ENCODE assay signal across 11 cellular contexts in the genomic region with DNA sequence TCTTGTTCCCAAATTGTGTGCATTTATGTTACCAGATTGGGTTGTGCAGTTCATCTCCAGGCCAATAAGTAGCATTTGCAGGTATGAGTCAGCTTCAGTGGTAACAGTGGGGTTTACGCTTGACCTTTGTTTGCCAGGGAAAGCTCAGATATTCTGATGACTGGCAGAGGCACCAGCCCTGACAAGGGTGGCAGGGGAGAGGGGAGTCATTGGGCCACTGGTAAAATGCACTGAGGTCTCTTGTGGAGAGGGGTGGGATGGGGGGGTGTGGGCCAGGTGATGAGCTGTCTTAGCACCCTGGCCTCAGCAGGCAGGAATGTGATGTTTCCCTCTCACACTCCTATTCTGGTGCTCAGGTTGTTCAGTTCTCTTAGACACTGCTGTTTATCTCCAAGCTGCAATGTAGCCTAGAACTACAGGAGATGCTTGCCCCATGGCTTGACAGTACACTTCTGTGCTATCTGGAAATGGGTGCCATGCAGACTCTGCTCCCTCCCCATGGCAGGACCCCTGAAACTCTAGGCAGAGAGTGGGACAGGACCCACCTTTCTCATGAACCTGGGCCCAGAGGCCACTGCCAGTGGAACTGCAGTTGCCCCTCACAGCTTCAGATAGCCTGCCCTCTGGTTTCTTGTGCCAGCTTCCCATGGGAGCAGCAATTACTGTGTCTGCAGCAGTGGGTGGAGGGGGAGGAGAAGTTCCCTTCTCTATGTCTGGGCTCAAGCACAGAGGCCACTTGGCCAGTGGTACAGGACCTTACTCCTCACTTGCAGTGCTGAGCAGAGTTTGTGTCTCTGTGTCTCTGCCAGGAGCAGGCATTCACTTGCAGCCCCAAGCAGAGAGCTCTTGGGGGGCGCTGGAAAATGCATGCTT. TPM values are rescaled to one million over a fixed set of nuclear protein-coding genes. Genes with fewer than 3 reads are reported as not detected.
DNase-seq lines count a peak whose midpoint lies in the region; ATAC-seq and TF ChIP-seq lines count a peak whose summit lies in the region.
"Had no signal": no experiment of that assay in that cellular context is flagged by ENCODE, and none has a peak within 500 bp of the region (broad histone marks: within the 10 kb centered on the region; RNA-seq: fewer than 3 reads in every experiment).

No MANE protein-coding gene starts in this region.

- H2BK5ac ChIP-seq in mesenchymal stem cell (ENCODE audit: low read depth, low read length, poor library complexity, severe bottlenecking) = no peak overlapping the region

- H3K4me1 ChIP-seq in HEK293 (ENCODE audit: control insufficient read depth, insufficient read depth, low read length) (peaks cover 7% of the 10 kb centered on the region; the same call in 1 of the 2 replicates), mesenchymal stem cell (ENCODE audit: control insufficient read depth, insufficient read depth, low read depth, low read length) (peaks cover 11% of the 10 kb centered on the region)
- H3K4me1 ChIP-seq: pancreas, suprapubic skin had no signal

- peak; percentile 3 for DNase-seq in DMS53 treated with DMSO at 0.1 percent for 48 hours (lab: John Stamatoyannopoulos, UW; ENCODE audit: unreplicated experiment)
- peak; percentile 70 for DNase-seq in activated CD8-positive, alpha-beta T cell treated with anti-CD3 and anti-CD28 coated beads for 36 hours
- DNase-seq in mesenchymal stem cell = peak; percentile 23
- DNase-seq in superior temporal gyrus (ENCODE audit: extremely low spot score) = no peak
- no peak for DNase-seq in SHP77 (lab: John Stamatoyannopoulos, UW)
- no peak for DNase-seq in NCI-H510A (lab: John Stamatoyannopoulos, UW)
- no peak for DNase-seq in midbrain (lab: John Stamatoyannopoulos, UW)
- DNase-seq: pancreas had no signal

- peaks cover 13% of the 10 kb centered on the region for H3K79me1 ChIP-seq in mesenchymal stem cell (replicated peaks; ENCODE audit: low read length, poor library complexity, severe bottlenecking)

- peak; percentile 92 for ATAC-seq in activated CD8-positive, alpha-beta T cell treated with anti-CD3 and anti-CD28 coated beads for 36 hours
- ATAC-seq: gastroesophageal sphincter had no signal

- H2BK120ac ChIP-seq in mesenchymal stem cell (ENCODE audit: low read depth, low read length) = no peak overlapping the region

- no peak overlapping the region for H3K27ac ChIP-seq in HEK293 (ENCODE audit: extremely low read depth, low read depth, low read length)
- no peak overlapping the region for H3K27ac ChIP-seq in mesenchymal stem cell (ENCODE audit: low read length, poor library complexity, severe bottlenecking)
- H3K27ac ChIP-seq: gastroesophageal sphincter, pancreas, suprapubic skin had no signal

- no peak overlapping the region for H3K4ac ChIP-seq in mesenchymal stem cell (ENCODE audit: low read depth in 1 of 2, low read length in 2 of 2)

- no peak for TF ChIP-seq CTCF in HEK293 (tag by site-specific recombination; IDR thresholded peaks at IDR 0.05)
- no peak for TF ChIP-seq CTCF in activated CD8-positive, alpha-beta T cell treated with anti-CD3 and anti-CD28 coated beads for 36 hours (IDR thresholded peaks at IDR 0.05)

- H3K36me3 ChIP-seq in HEK293 (ENCODE audit: control insufficient read depth in 2 of 2, insufficient read depth in 1 of 2, low read length in 2 of 2) (peaks cover 0 to 20% of the 10 kb centered on the region in 2 experiments; a peak in 1 of 3 replicates), mesenchymal stem cell (ENCODE audit: control insufficient read depth in 1 of 2, insufficient read depth in 2 of 2, low read depth in 1 of 2, low read length in 2 of 2) (peaks cover 6 to 30% of the 10 kb centered on the region in 2 experiments)

- H3K14ac ChIP-seq in mesenchymal stem cell (ENCODE audit: low read length in 2 of 2) = no peak overlapping the region

- no peak overlapping the region for H2BK15ac ChIP-seq in mesenchymal stem cell (ENCODE audit: low read depth, poor library complexity, severe bottlenecking)

- intact Hi-C loops in activated CD8-positive, alpha-beta T cell treated with anti-CD3 and anti-CD28 coated beads for 36 hours (cut with micrococcal nuclease) = no loop called here

- peaks cover 75% of the 10 kb centered on the region for H3K36me3 Mint-ChIP-seq in activated CD8-positive, alpha-beta T cell treated with anti-CD3 and anti-CD28 coated beads for 36 hours (ENCODE audit: low read depth)

- no peak overlapping the region for H3K23ac ChIP-seq in mesenchymal stem cell (ENCODE audit: low read length in 2 of 2)

- H3K18ac ChIP-seq in mesenchymal stem cell (ENCODE audit: low read depth in 1 of 2, low read length in 2 of 2) = no peak overlapping the region

- H3K4me3 Mint-ChIP-seq in activated CD8-positive, alpha-beta T cell treated with anti-CD3 and anti-CD28 coated beads for 36 hours = no peak overlapping the region

- peaks cover 81% of the 10 kb centered on the region for H3K4me1 Mint-ChIP-seq in activated CD8-positive, alpha-beta T cell treated with anti-CD3 and anti-CD28 coated beads for 36 hours (ENCODE audit: low read depth)

- H3K9me3 ChIP-seq in HEK293 (ENCODE audit: control insufficient read depth, insufficient read depth, low read depth, low read length) (no peaks in the 10 kb centered on the region), mesenchymal stem cell (ENCODE audit: control insufficient read depth, low read length) (peaks cover 25% of the 10 kb centered on the region)
- H3K9me3 ChIP-seq: pancreas, suprapubic skin had no signal

- H3K27ac Mint-ChIP-seq in activated CD8-positive, alpha-beta T cell treated with anti-CD3 and anti-CD28 coated beads for 36 hours = peak overlapping the region; percentile 81

- H3K9me3 Mint-ChIP-seq in activated CD8-positive, alpha-beta T cell treated with anti-CD3 and anti-CD28 coated beads for 36 hours = peaks cover 33% of the 10 kb centered on the region

- no peak overlapping the region for H2AK5ac ChIP-seq in mesenchymal stem cell (ENCODE audit: low read length, severe bottlenecking)

- H2BK12ac ChIP-seq in mesenchymal stem cell (ENCODE audit: low read length in 2 of 2) = no peak overlapping the region

- H3K27me3 ChIP-seq in mesenchymal stem cell (ENCODE audit: control insufficient read depth in 1 of 2, insufficient read depth in 1 of 2, low read length in 2 of 2) = no peaks in the 10 kb centered on the region
- H3K27me3 ChIP-seq: gastroesophageal sphincter, pancreas, suprapubic skin had no signal

- H3K27me3 Mint-ChIP-seq in activated CD8-positive, alpha-beta T cell treated with anti-CD3 and anti-CD28 coated beads for 36 hours = no peaks in the 10 kb centered on the region

- H3K4me3 ChIP-seq in HEK293 (ENCODE audit: low read depth, low read length) = no peak overlapping the region
- no peak overlapping the region for H3K4me3 ChIP-seq in mesenchymal stem cell (ENCODE audit: insufficient read depth in 1 of 2, low read depth in 1 of 2, low read length in 2 of 2)
- H3K4me3 ChIP-seq: gastroesophageal sphincter, pancreas, suprapubic skin had no signal

- H3K9ac ChIP-seq in mesenchymal stem cell (ENCODE audit: low read length) = no peak overlapping the region

- no peak overlapping the region for H3K4me2 ChIP-seq in mesenchymal stem cell (ENCODE audit: low read length, poor library complexity, severe bottlenecking)

- no peak overlapping the region for H2AFZ ChIP-seq in mesenchymal stem cell (ENCODE audit: low read depth, low read length)

- CTCF ChIA-PET in HEK293 (lab: Yijun Ruan, JAX) = no interaction called here
- CTCF ChIA-PET in activated CD8-positive, alpha-beta T cell treated with anti-CD3 and anti-CD28 coated beads for 36 hours (lab: Charles Lee) = interaction anchor here (0.9 to 1.7 kb wide), 4 partner anchors 9 to 42 kb away, joined by 3 to 5 read pairs (median 4); no protein-coding TSS in a partner anchor

- no peak overlapping the region for H4K8ac ChIP-seq in mesenchymal stem cell (ENCODE audit: low read length)

- WGBS in mesenchymal stem cell = 67% methylated on average over 2 of the region's 2 CpGs

- no peak overlapping the region for H4K91ac ChIP-seq in mesenchymal stem cell (ENCODE audit: low read length)

- POLR2A ChIA-PET in HEK293 (lab: Yijun Ruan, JAX) = no interaction called here
- POLR2A ChIA-PET in activated CD8-positive, alpha-beta T cell treated with anti-CD3 and anti-CD28 coated beads for 36 hours (lab: Charles Lee) = interaction anchor here (0.9 to 1.6 kb wide), 3 partner anchors 7 to 27 kb away, joined by 3 to 4 read pairs (median 3); no protein-coding TSS in a partner anchor

TF ChIP-seq in HEK293, 187 proteins besides CTCF, POLR2A, EP300 and RAD21:
- 0 out of 2 replicates have a peak, but pooled peaks have one; percentile 34 for TF ChIP-seq EGR2 (tag by site-specific recombination; IDR thresholded peaks at IDR 0.05; ENCODE audit: low read depth)
- TF ChIP-seq ZNF211 (tag by site-specific recombination; IDR thresholded peaks at IDR 0.05; ENCODE audit: low read depth) = no peak
- TF ChIP-seq ZFHX2 (tag by site-specific recombination; conservative IDR thresholded peaks at IDR 0.05) = 0 out of 2 replicates have a peak, but pooled peaks have one; percentile 20

RNA-seq across cellular contexts. Expression of a gene that starts 31.9 kb away (rescaled TPM):
- total RNA-seq in activated CD8-positive, alpha-beta T cell treated with anti-CD3 and anti-CD28 coated beads for 36 hours = 100 to 1,000 TPM; 112 to 118 TPM
- 50.1 TPM for polyA plus RNA-seq in mesenchymal stem cell (2013, experiment 1 of 2)
- 55.0 TPM for polyA plus RNA-seq in mesenchymal stem cell (2013, experiment 2 of 2)

Comparison
In these comparisons a context has a peak if more than half of its experiments do, and no peak if none do; other contexts are left out.
1. DNase-seq: peak in DMS53 treated with DMSO at 0.1 percent for 48 hours (single experiment), activated CD8-positive, alpha-beta T cell treated with anti-CD3 and anti-CD28 coated beads for 36 hours (single experiment) and mesenchymal stem cell (single experiment); none in superior temporal gyrus (single experiment), SHP77 (0 of 2), NCI-H510A (single experiment) and midbrain (single experiment).